ENCODE assay signal across 15 cellular contexts in genomic region chr7:122006687-122007086, GRCh38.
DNase-seq lines count a peak whose midpoint lies in the region; ATAC-seq and TF ChIP-seq lines count a peak whose summit lies in the region.
"Had no signal": no experiment of that assay in that cellular context is flagged by ENCODE, and none has a peak within 500 bp of the region (broad histone marks: within the 10 kb centered on the region; RNA-seq: fewer than 3 reads in every experiment).

No MANE protein-coding gene starts in this region.

- no peak for TF ChIP-seq CTCF in Calu3 (IDR thresholded peaks at IDR 0.05; ENCODE audit: unreplicated experiment)
- no peak for TF ChIP-seq CTCF in osteoblast (IDR thresholded peaks at IDR 0.05; ENCODE audit: extremely low read depth, low read depth, low read length)

- H3K36me3 Mint-ChIP-seq in Calu3 (ENCODE audit: insufficient read depth, unreplicated experiment), result no peaks in the 10 kb centered on the region

- CTCF ChIA-PET in Calu3 (lab: Charles Lee), result no interaction called here

- no peak for ATAC-seq in HG03095 (IDR thresholded peaks at IDR 0.05; ENCODE audit: unreplicated experiment)
- ATAC-seq: activated T-cell treated with anti-CD3 and anti-CD28 coated beads, Interleukin-2, amount 50 U/mL, for 4 hours; heart left ventricle; left lobe of liver had no signal

- peak overlapping the region; percentile 48 for H3K27ac Mint-ChIP-seq in Calu3 (ENCODE audit: unreplicated experiment)
- H3K27ac Mint-ChIP-seq: T-helper 1 cell treated with Interleukin-12 subunit alpha and Interleukin-12 subunit beta and Interleukin-4 antibody, amounts not matched to agents 30 μg/mL and 1 μg/mL, for 36 hours had no signal

- no peak overlapping the region for H3K4me3 Mint-ChIP-seq in Calu3 (ENCODE audit: low read depth, unreplicated experiment)
- H3K4me3 Mint-ChIP-seq: activated T-cell treated with anti-CD3 and anti-CD28 coated beads, Interleukin-2, amount 50 U/mL, for 4 hours; T-helper 1 cell treated with Interleukin-12 subunit alpha and Interleukin-12 subunit beta and Interleukin-4 antibody, amounts not matched to agents 30 μg/mL and 1 μg/mL, for 36 hours had no signal

- H3K9me3 ChIP-seq in osteoblast (ENCODE audit: low read depth, low read length), result no peaks in the 10 kb centered on the region
- H3K9me3 ChIP-seq: heart left ventricle, testis had no signal

- no peaks in the 10 kb centered on the region for H3K4me1 ChIP-seq in osteoblast (ENCODE audit: insufficient read depth, low read length)
- H3K4me1 ChIP-seq: heart left ventricle, testis had no signal

- no peaks in the 10 kb centered on the region for H3K9me3 Mint-ChIP-seq in Calu3 (ENCODE audit: low read depth, unreplicated experiment)
- H3K9me3 Mint-ChIP-seq: activated T-cell treated with anti-CD3 and anti-CD28 coated beads, Interleukin-2, amount 50 U/mL, for 4 hours; T-helper 1 cell treated with Interleukin-12 subunit alpha and Interleukin-12 subunit beta and Interleukin-4 antibody, amounts not matched to agents 30 μg/mL and 1 μg/mL, for 36 hours had no signal

- H3K27me3 ChIP-seq in osteoblast (ENCODE audit: insufficient read depth, low read length), result no peaks in the 10 kb centered on the region
- H3K27me3 ChIP-seq: testis had no signal

- no peaks in the 10 kb centered on the region for H3K27me3 Mint-ChIP-seq in Calu3 (ENCODE audit: unreplicated experiment)

- no peaks in the 10 kb centered on the region for H4K20me1 ChIP-seq in osteoblast (ENCODE audit: insufficient read depth, low read length)

- no peak overlapping the region for H2AFZ ChIP-seq in osteoblast (ENCODE audit: low read length)

- H3K4me1 Mint-ChIP-seq in Calu3 (ENCODE audit: low read depth, unreplicated experiment), result peaks cover 32% of the 10 kb centered on the region

- H3K4me3 ChIP-seq in osteoblast (ENCODE audit: insufficient read depth, low read length), result no peak overlapping the region
- H3K4me3 ChIP-seq: heart left ventricle, testis had no signal

- intact Hi-C loops in Calu3 (cut with micrococcal nuclease; ENCODE audit: unreplicated experiment), result no loop called here

- H3K79me2 ChIP-seq in osteoblast (ENCODE audit: insufficient read depth, low read length), result no peaks in the 10 kb centered on the region

- DNase-seq in Calu3 (peak; percentile 16), NCI-H1417 (lab: John Stamatoyannopoulos, UW) (peak in 2 of 3 experiments; percentile 75 to 94), NCI-H82 treated with DMSO at 0.1 percent for 48 hours (lab: John Stamatoyannopoulos, UW; ENCODE audit: unreplicated experiment) (peak; percentile 18), epithelial cell of prostate (ENCODE audit: low read depth, low spot score) (peak; percentile 39), osteoblast (ENCODE audit: insufficient read length, low spot score, missing footprints) (no peak)
- DNase-seq in activated CD4-positive, CD25-positive, alpha-beta regulatory T cell treated with anti-CD3 and anti-CD28 coated beads, Interleukin-2, amount 50 U/mL, for 72 hours, result no peak
- DNase-seq in stimulated activated CD4-positive, alpha-beta T cell treated with anti-CD3 and anti-CD28 coated beads, Interleukin-4, amount 100 ng/mL, for 1 hour, result no peak
- DNase-seq: activated CD4-positive, alpha-beta T cell treated with anti-CD3 and anti-CD28 coated beads for 4 hours; activated T-cell treated with anti-CD3 and anti-CD28 coated beads, Interleukin-2, amount 50 U/mL, for 4 hours; heart left ventricle; NCI-H1694 treated with DMSO at 0.1 percent for 48 hours; testis had no signal

- no peaks in the 10 kb centered on the region for H3K36me3 ChIP-seq in osteoblast (ENCODE audit: insufficient read depth, low read length)
- H3K36me3 ChIP-seq: heart left ventricle had no signal

- H3K4me2 ChIP-seq in osteoblast (ENCODE audit: insufficient read depth, low read length), result no peak overlapping the region

- BruUV-seq in Calu3 (replicated peaks; lab: Mats Ljungman, UMichigan), result no TSS peak

- H3K27ac ChIP-seq in epithelial cell of prostate, result peak overlapping the region; percentile 50
- no peak overlapping the region for H3K27ac ChIP-seq in osteoblast (ENCODE audit: low read depth, low read length)
- H3K27ac ChIP-seq: heart left ventricle, testis had no signal

Comparison
In these comparisons a context has a peak if more than half of its experiments do, and no peak if none do; other contexts are left out.
1. DNase-seq: peak in Calu3 (single experiment), NCI-H1417 (2 of 3), NCI-H82 treated with DMSO at 0.1 percent for 48 hours (single experiment) and epithelial cell of prostate (single experiment); none in activated CD4-positive, CD25-positive, alpha-beta regulatory T cell treated with anti-CD3 and anti-CD28 coated beads, Interleukin-2, amount 50 U/mL, for 72 hours (single experiment), stimulated activated CD4-positive, alpha-beta T cell treated with anti-CD3 and anti-CD28 coated beads, Interleukin-4, amount 100 ng/mL, for 1 hour (single experiment) and osteoblast (single experiment).